In genomic region chr20:51493346-51493791, GRCh38 we compare ENCODE assay signal across 16 cellular contexts. TPM values are rescaled to one million over a fixed set of nuclear protein-coding genes. Genes with fewer than 3 reads are reported as not detected.
DNase-seq lines count a peak whose midpoint lies in the region; ATAC-seq, FAIRE-seq and TF ChIP-seq lines count a peak whose summit lies in the region.
"Had no signal": no experiment of that assay in that cellular context is flagged by ENCODE, and none has a peak within 500 bp of the region (broad histone marks: within the 10 kb centered on the region; RNA-seq: fewer than 3 reads in every experiment).

No MANE protein-coding gene starts in this region.

- H4K20me1 ChIP-seq in BLaER1, result peaks cover 62% of the 10 kb centered on the region

- H3K36me3 ChIP-seq in BLaER1, result peaks cover 14% of the 10 kb centered on the region; the same call in 1 of the 2 replicates
- no peaks in the 10 kb centered on the region for H3K36me3 ChIP-seq in CD8-positive, alpha-beta T cell (ENCODE audit: insufficient read depth, low read length)
- H3K36me3 ChIP-seq: neural progenitor cell, tibial artery had no signal

- TF ChIP-seq CTCF in CD8-positive, alpha-beta T cell (IDR thresholded peaks at IDR 0.05), result no peak

- H3K9me3 Mint-ChIP-seq in CD8-positive, alpha-beta T cell, result no peaks in the 10 kb centered on the region
- H3K9me3 Mint-ChIP-seq in activated T-cell treated with anti-CD3 and anti-CD28 coated beads, Interleukin-2, amount 50 U/mL, for 72 hours, result no peaks in the 10 kb centered on the region
- H3K9me3 Mint-ChIP-seq in naive B cell, result peaks cover 0 to 4% (median 0%) of the 10 kb centered on the region in 7 donors
- H3K9me3 Mint-ChIP-seq: neural progenitor cell had no signal

- H3K27ac Mint-ChIP-seq in CD8-positive, alpha-beta T cell, result peak overlapping the region; percentile 91
- peak overlapping the region; percentile 55 for H3K27ac Mint-ChIP-seq in activated T-cell treated with anti-CD3 and anti-CD28 coated beads, Interleukin-2, amount 50 U/mL, for 72 hours
- peak overlapping the region in 2 of 6 donors; percentile 57 to 73 for H3K27ac Mint-ChIP-seq in naive B cell
- H3K27ac Mint-ChIP-seq: neural progenitor cell had no signal

- H3K4me1 Mint-ChIP-seq in CD8-positive, alpha-beta T cell (ENCODE audit: low read depth), result peaks cover 85% of the 10 kb centered on the region
- peaks cover 98% of the 10 kb centered on the region for H3K4me1 Mint-ChIP-seq in activated T-cell treated with anti-CD3 and anti-CD28 coated beads, Interleukin-2, amount 50 U/mL, for 72 hours (ENCODE audit: low read depth)
- peaks cover 65 to 94% (median 81%) of the 10 kb centered on the region in 3 donors for H3K4me1 Mint-ChIP-seq in naive B cell

- CTCF ChIA-PET in CD8-positive, alpha-beta T cell (lab: Charles Lee), result interaction anchor here (0.7 to 2.2 kb wide), 5 partner anchors 47 to 107 kb away, joined by 3 to 11 read pairs (median 4); partner anchors contain the start of gene NFATC2

- peaks cover 80% of the 10 kb centered on the region for H3K4me1 ChIP-seq in BLaER1
- peaks cover 69% of the 10 kb centered on the region for H3K4me1 ChIP-seq in CD8-positive, alpha-beta T cell (ENCODE audit: insufficient read depth, low read length)

- no peaks in the 10 kb centered on the region for H3K27me3 ChIP-seq in BLaER1
- no peaks in the 10 kb centered on the region for H3K27me3 ChIP-seq in CD8-positive, alpha-beta T cell (ENCODE audit: insufficient read depth, low read length)
- H3K27me3 ChIP-seq: tibial artery had no signal

- peaks cover 36% of the 10 kb centered on the region for H3K36me3 Mint-ChIP-seq in CD8-positive, alpha-beta T cell
- peaks cover 14 to 32% of the 10 kb centered on the region in 2 donors for H3K36me3 Mint-ChIP-seq in activated T-cell treated with anti-CD3 and anti-CD28 coated beads, Interleukin-2, amount 50 U/mL, for 72 hours (ENCODE audit: insufficient read depth in 2 of 2)
- H3K36me3 Mint-ChIP-seq in naive B cell, result peaks cover 8 to 9% of the 10 kb centered on the region in 2 donors
- H3K36me3 Mint-ChIP-seq: neural progenitor cell had no signal

- peak overlapping the region; percentile 64 for H3K4me3 Mint-ChIP-seq in CD8-positive, alpha-beta T cell
- H3K4me3 Mint-ChIP-seq in activated T-cell treated with anti-CD3 and anti-CD28 coated beads, Interleukin-2, amount 50 U/mL, for 72 hours, result peak overlapping the region; percentile 77 to 91
- peak overlapping the region in 6 of 8 donors; percentile 26 to 79 (median 69) for H3K4me3 Mint-ChIP-seq in naive B cell
- H3K4me3 Mint-ChIP-seq: neural progenitor cell had no signal

- H3K4me3 ChIP-seq in BLaER1, result no peak overlapping the region
- H3K4me3 ChIP-seq in CD8-positive, alpha-beta T cell (ENCODE audit: low read depth, low read length), result no peak overlapping the region
- H3K4me3 ChIP-seq: neural progenitor cell had no signal

- POLR2A ChIA-PET in CD8-positive, alpha-beta T cell (lab: Charles Lee), result interaction anchor here (0.9 to 2.2 kb wide), 2 partner anchors 11 to 48 kb away, joined by 3 to 5 read pairs; no protein-coding TSS in a partner anchor

- H3K4me2 ChIP-seq in BLaER1, result peak overlapping the region; percentile 96
- H3K4me2 ChIP-seq: neural progenitor cell had no signal

- no peaks in the 10 kb centered on the region for H3K27me3 Mint-ChIP-seq in CD8-positive, alpha-beta T cell (ENCODE audit: low read depth)
- H3K27me3 Mint-ChIP-seq in activated T-cell treated with anti-CD3 and anti-CD28 coated beads, Interleukin-2, amount 50 U/mL, for 72 hours (ENCODE audit: low read depth), result no peaks in the 10 kb centered on the region
- H3K27me3 Mint-ChIP-seq in naive B cell, result no peaks in the 10 kb centered on the region

- DNase-seq in CD8-positive, alpha-beta T cell, result peak in 1 of 7 experiments; percentile 55
- DNase-seq in activated T-cell treated with anti-CD3 and anti-CD28 coated beads, Interleukin-2, amount 50 U/mL, for 72 hours, result peak; percentile 53 to 59
- no peak for DNase-seq in naive B cell
- DNase-seq in cerebellum (ENCODE audit: low spot score), result no peak
- DNase-seq in GM12892 (ENCODE audit: insufficient read length), result no peak
- no peak for DNase-seq in NCI-H146 (lab: John Stamatoyannopoulos, UW)
- DNase-seq: activated CD4-positive, CD25-positive, alpha-beta regulatory T cell treated with anti-CD3 and anti-CD28 coated beads, Interleukin-2, amount 50 U/mL, for 72 hours; activated gamma-delta T cell treated with Interleukin-2 at 50 U/mL for 16 hours; AML-193 had no signal

- peak; percentile 4 for ATAC-seq in CD8-positive, alpha-beta T cell
- ATAC-seq in activated T-cell treated with anti-CD3 and anti-CD28 coated beads, Interleukin-2, amount 50 U/mL, for 72 hours (replicated peaks in 1 of 2), result peak; percentile 54 to 58
- ATAC-seq in naive B cell (ENCODE audit: low read depth in 2 of 2) (no peak), HG03354 (IDR thresholded peaks at IDR 0.05; ENCODE audit: poor library complexity, severe bottlenecking, unreplicated experiment) (no peak)

- no peaks in the 10 kb centered on the region for H3K9me3 ChIP-seq in BLaER1
- no peaks in the 10 kb centered on the region for H3K9me3 ChIP-seq in CD8-positive, alpha-beta T cell (ENCODE audit: low read length)
- H3K9me3 ChIP-seq: tibial artery had no signal

- H3K27ac ChIP-seq in BLaER1, result no peak overlapping the region
- H3K27ac ChIP-seq in CD8-positive, alpha-beta T cell (ENCODE audit: low read depth, low read length), result peak overlapping the region; percentile 43
- H3K27ac ChIP-seq: neural progenitor cell had no signal

- H3K9ac ChIP-seq in BLaER1, result no peak overlapping the region
- H3K9ac ChIP-seq: neural progenitor cell had no signal

- FAIRE-seq in GM12892 (lab: Jason Lieb, UNC), result no peak
- FAIRE-seq: bronchial epithelial cell, GM18507, H1 had no signal

- intact Hi-C loops in CD8-positive, alpha-beta T cell (cut with DNase I, micrococcal nuclease), result no loop called here

- TF ChIP-seq POLR2A in GM12892 (IDR thresholded peaks at IDR 0.05; ENCODE audit: low read depth, low read length), result no peak

RNA-seq across cellular contexts. Expression of gene NFATC2, which starts 49.1 kb away (rescaled TPM):
- 10 to 100 TPM; 32.6 to 34.9 TPM for total RNA-seq in CD8-positive, alpha-beta T cell
- total RNA-seq in activated T-cell treated with anti-CD3 and anti-CD28 coated beads, Interleukin-2, amount 50 U/mL, for 72 hours, result 10 to 100 TPM; 29.4 to 39.9 TPM
- polyA plus RNA-seq in naive B cell (ENCODE audit: low read depth in 6 of 6), result 10 to 100 TPM in 4 of 6 donors, 1 to 10 TPM in 2; 4.6 to 22.9 (median 14.6) TPM
- 1.3 TPM for total RNA-seq in cerebellum
- polyA plus RNA-seq in GM12892 (2012; ENCODE audit: missing spikeins), result 4.6 TPM
- total RNA-seq: bronchial epithelial cell had no signal

Comparison
In these comparisons a context has a peak if more than half of its experiments do, and no peak if none do; other contexts are left out.
1. ATAC-seq: peak in CD8-positive, alpha-beta T cell (single experiment) and activated T-cell treated with anti-CD3 and anti-CD28 coated beads, Interleukin-2, amount 50 U/mL, for 72 hours (2 of 2); none in naive B cell (0 of 2) and HG03354 (single experiment).
2. DNase-seq: peak in activated T-cell treated with anti-CD3 and anti-CD28 coated beads, Interleukin-2, amount 50 U/mL, for 72 hours (2 of 2); none in naive B cell (single experiment), cerebellum (single experiment), GM12892 (single experiment) and NCI-H146 (single experiment).
3. RNA of gene NFATC2, which starts 49.1 kb away (total RNA-seq): 29.4 to 39.9 TPM in activated T-cell treated with anti-CD3 and anti-CD28 coated beads, Interleukin-2, amount 50 U/mL, for 72 hours and 32.6 to 34.9 TPM in CD8-positive, alpha-beta T cell; 1.3 TPM in cerebellum (single experiment); every median in the first group is over 10 times any median in the second.
4. Peak in every context shown above with its lines, with median percentiles within 50 percentile points of each other: H3K4me3 Mint-ChIP-seq.